ENCODE assay signal across 8 cellular contexts in the genomic region with DNA sequence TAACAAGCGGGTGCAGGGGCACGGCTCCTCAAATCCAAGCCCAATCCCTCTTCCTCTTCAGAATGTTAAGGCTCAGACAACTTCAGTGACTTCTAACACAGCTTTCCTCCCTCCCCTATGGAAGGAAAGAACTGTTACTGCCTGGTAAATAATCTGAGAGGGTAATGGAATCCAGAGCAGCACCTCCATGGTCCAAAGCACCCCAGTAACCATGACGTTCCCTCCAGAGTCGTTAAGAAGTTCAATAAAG. TPM values are rescaled to one million over a fixed set of nuclear protein-coding genes. Genes with fewer than 3 reads are reported as not detected.
DNase-seq lines count a peak whose midpoint lies in the region; ATAC-seq and TF ChIP-seq lines count a peak whose summit lies in the region.

No MANE protein-coding gene starts in this region.

- ATAC-seq in HG03108 (IDR thresholded peaks at IDR 0.05; ENCODE audit: unreplicated experiment), result no peak

- no peak for TF ChIP-seq CTCF in OCI-LY1 (IDR thresholded peaks at IDR 0.05; ENCODE audit: low read length)

- H3K79me2 ChIP-seq in OCI-LY1 (ENCODE audit: insufficient read depth, low read length), result peaks cover 42% of the 10 kb centered on the region

- DNase-seq in CD1c-positive myeloid dendritic cell (ENCODE audit: extremely low spot score) (peak; percentile 1), neuronal stem cell (ENCODE audit: low spot score) (no peak), iPS-NIHi7 (ENCODE audit: extremely low spot score) (no peak), NCI-H2081 treated with DMSO at 0.1 percent for 48 hours (lab: John Stamatoyannopoulos, UW) (no peak), NCI-H1092 treated with DMSO at 0.1 percent for 48 hours (lab: John Stamatoyannopoulos, UW) (no peak)

- H3K79me1 ChIP-seq in neuronal stem cell (ENCODE audit: low read depth, low read length), result peaks cover 20% of the 10 kb centered on the region

- no peak overlapping the region for H2BK5ac ChIP-seq in neuronal stem cell (ENCODE audit: low read length)

- no peaks in the 10 kb centered on the region; the same call in 1 of the 2 replicates for H3K36me3 ChIP-seq in OCI-LY1 (ENCODE audit: insufficient read depth, low read length)
- no peaks in the 10 kb centered on the region for H3K36me3 ChIP-seq in endocrine pancreas (ENCODE audit: control insufficient read depth, insufficient read depth, low read length)
- H3K36me3 ChIP-seq in neuronal stem cell (replicated peaks in 1 of 2; ENCODE audit: control insufficient read depth in 2 of 2, insufficient read depth in 2 of 2, low read length in 2 of 2), result peaks cover 4 to 13% of the 10 kb centered on the region in 2 donors

- H2BK120ac ChIP-seq in neuronal stem cell (ENCODE audit: low read depth, low read length), result peak overlapping the region; percentile 77

- no peak overlapping the region for H3K4ac ChIP-seq in neuronal stem cell (ENCODE audit: low read length)

- H4K20me1 ChIP-seq in OCI-LY1 (ENCODE audit: insufficient read depth, low read length), result no peaks in the 10 kb centered on the region

- H3K14ac ChIP-seq in neuronal stem cell (ENCODE audit: low read length), result peak overlapping the region; percentile 95

- H3K18ac ChIP-seq in neuronal stem cell (ENCODE audit: low read length), result peak overlapping the region; percentile 98

- H3K9ac ChIP-seq in OCI-LY1 (ENCODE audit: low read length) (peak overlapping the region; percentile 98), endocrine pancreas (ENCODE audit: control insufficient read depth, insufficient read depth, low read length) (peak overlapping the region; percentile 98), neuronal stem cell (ENCODE audit: low read depth, low read length, poor library complexity) (peak overlapping the region; percentile 95)

- peak overlapping the region; percentile 61 for H2AK5ac ChIP-seq in neuronal stem cell (ENCODE audit: low read depth, low read length)

- peak overlapping the region; percentile 95 for H3K4me2 ChIP-seq in OCI-LY1 (ENCODE audit: low read length)
- H3K4me2 ChIP-seq in neuronal stem cell (ENCODE audit: insufficient read depth, low read length, poor library complexity, severe bottlenecking), result peak overlapping the region; percentile 85

- no peak overlapping the region for H4K91ac ChIP-seq in neuronal stem cell (ENCODE audit: low read depth, low read length, poor library complexity)

- H2BK15ac ChIP-seq in neuronal stem cell (ENCODE audit: low read length), result no peak overlapping the region

- H3K4me3 ChIP-seq in OCI-LY1 (ENCODE audit: low read depth, low read length, poor library complexity, severe bottlenecking), result peak overlapping the region; percentile 97
- peak overlapping the region; percentile 93 for H3K4me3 ChIP-seq in endocrine pancreas (ENCODE audit: control insufficient read depth, insufficient read depth, low read length)
- H3K4me3 ChIP-seq in neuronal stem cell (ENCODE audit: low read length in 2 of 2), result peak overlapping the region; percentile 94 to 99

- H2BK12ac ChIP-seq in neuronal stem cell (ENCODE audit: low read length), result no peak overlapping the region

- H3K27ac ChIP-seq in OCI-LY1 (ENCODE audit: low read depth, low read length, poor library complexity, severe bottlenecking) (peak overlapping the region; percentile 97), neuronal stem cell (replicated peaks; ENCODE audit: low read length) (peak overlapping the region; percentile 90)

- H3K4me1 ChIP-seq in OCI-LY1 (ENCODE audit: insufficient read depth, low read length, severe bottlenecking) (peaks cover 67% of the 10 kb centered on the region), endocrine pancreas (ENCODE audit: control insufficient read depth, insufficient read depth, low read length) (peaks cover 4% of the 10 kb centered on the region), neuronal stem cell (ENCODE audit: control insufficient read depth in 2 of 2, insufficient read depth in 1 of 2, low read depth in 1 of 2, low read length in 2 of 2) (peaks cover 8 to 13% of the 10 kb centered on the region in 2 donors)

- H3F3A ChIP-seq in OCI-LY1 (ENCODE audit: insufficient read depth, low read length), result 0 out of 2 replicates have a peak, but pooled peaks cover 5% of the 10 kb centered on the region

- H2AFZ ChIP-seq in OCI-LY1 (ENCODE audit: low read length), result no peak overlapping the region
- peak overlapping the region; percentile 96 for H2AFZ ChIP-seq in neuronal stem cell (ENCODE audit: low read length)

- H3K23ac ChIP-seq in neuronal stem cell (ENCODE audit: low read depth, low read length, poor library complexity), result no peak overlapping the region

- H3K27me3 ChIP-seq in OCI-LY1 (ENCODE audit: insufficient read depth, low read length), result no peaks in the 10 kb centered on the region
- no peaks in the 10 kb centered on the region for H3K27me3 ChIP-seq in endocrine pancreas (ENCODE audit: control insufficient read depth, insufficient read depth, low read length)
- H3K27me3 ChIP-seq in neuronal stem cell (ENCODE audit: control insufficient read depth in 3 of 3, insufficient read depth in 3 of 3, low read depth in 1 of 3, low read length in 3 of 3), result no peaks in the 10 kb centered on the region

- WGBS in neuronal stem cell (ENCODE audit: extremely low coverage in 2 of 2, insufficient read length in 2 of 2, insufficient replicate concordance in 1 of 2), 2 donors, result no CpG with 5 or more reads among the region's 4 CpGs

- H4K8ac ChIP-seq in neuronal stem cell (ENCODE audit: low read depth, low read length), result no peak overlapping the region

- H3K9me3 ChIP-seq in OCI-LY1 (ENCODE audit: low read length) (no peaks in the 10 kb centered on the region), endocrine pancreas (ENCODE audit: control insufficient read depth, low read length) (no peaks in the 10 kb centered on the region), neuronal stem cell (replicated peaks in 1 of 2; ENCODE audit: control insufficient read depth in 2 of 2, insufficient read depth in 1 of 2, low read depth in 1 of 2, low read length in 2 of 2) (no peaks in the 10 kb centered on the region)

- no peaks in the 10 kb centered on the region for H3K9me2 ChIP-seq in OCI-LY1 (ENCODE audit: low read depth, low read length)

RNA-seq across cellular contexts. Expression of a gene that starts 1.0 kb away (rescaled TPM):
- 104 TPM for polyA plus RNA-seq in neuronal stem cell (2013, experiment 1 of 2)
- polyA plus RNA-seq in neuronal stem cell (2013, experiment 2 of 2), result 107 TPM

RNA-seq across cellular contexts. Expression of a gene that starts 57.7 kb away (rescaled TPM):
- polyA plus RNA-seq in neuronal stem cell (2013, experiment 1 of 2), result 0.66 TPM
- 0.69 TPM for polyA plus RNA-seq in neuronal stem cell (2013, experiment 2 of 2)
